8 cellular contexts compared by ENCODE assay signal in genomic region chr12:106249411-106250135, GRCh38. TPM values are rescaled to one million over a fixed set of nuclear protein-coding genes. Genes with fewer than 3 reads are reported as not detected.
A peak's percentile ranks its signal among the peaks of the same experiment; 100 is the strongest.
DNase-seq lines count a peak whose midpoint lies in the region; ATAC-seq and TF ChIP-seq lines count a peak whose summit lies in the region.

No MANE protein-coding gene starts in this region.

- peaks cover 30% of the 10 kb centered on the region for H3K27me3 ChIP-seq in HL-60 (ENCODE audit: insufficient read depth, poor library complexity, severe bottlenecking)

- ATAC-seq in GM18508 (IDR thresholded peaks at IDR 0.05; ENCODE audit: insufficient read depth, unreplicated experiment): peak; percentile 87
- peak; percentile 75 for ATAC-seq in GM21447 (IDR thresholded peaks at IDR 0.05; ENCODE audit: unreplicated experiment)

- no peak overlapping the region for H3K4me3 ChIP-seq in HL-60 (replicated peaks; ENCODE audit: insufficient read depth, low read length)

- peak overlapping the region; percentile 49 for H3K27ac Mint-ChIP-seq in glutamatergic neuron (ENCODE audit: unreplicated experiment)

- no peaks in the 10 kb centered on the region for H3K36me3 Mint-ChIP-seq in glutamatergic neuron (ENCODE audit: unreplicated experiment)

- H3K4me1 Mint-ChIP-seq in glutamatergic neuron (ENCODE audit: low read depth, unreplicated experiment): peaks cover 27% of the 10 kb centered on the region

- TF ChIP-seq CTCF in HL-60 (IDR thresholded peaks at IDR 0.05; ENCODE audit: insufficient read depth, low read length): no peak
- TF ChIP-seq CTCF in glutamatergic neuron (IDR thresholded peaks at IDR 0.05; ENCODE audit: partially characterized antibody, unreplicated experiment): no peak

- peak overlapping the region; percentile 25 for H3K27ac ChIP-seq in HL-60 (replicated peaks)

- peaks cover 6% of the 10 kb centered on the region for H3K27me3 Mint-ChIP-seq in glutamatergic neuron (ENCODE audit: unreplicated experiment)

- H3K9me3 Mint-ChIP-seq in glutamatergic neuron (ENCODE audit: unreplicated experiment): peaks cover 17% of the 10 kb centered on the region

- DNase-seq in HL-60 (ENCODE audit: low read depth in 1 of 2, low spot score in 1 of 2) (no peak), glutamatergic neuron (no peak), NOMO-1 treated with dmso at 0.1 percent for 144 hours (lab: John Stamatoyannopoulos, UW; ENCODE audit: unreplicated experiment) (no peak), NCI-H146 (lab: John Stamatoyannopoulos, UW) (no peak), mesenteric fat pad (ENCODE audit: low spot score) (no peak), CD1c-positive myeloid dendritic cell (ENCODE audit: extremely low spot score) (no peak)

- H3K4me3 Mint-ChIP-seq in glutamatergic neuron (ENCODE audit: unreplicated experiment): peak overlapping the region; percentile 87

RNA-seq across cellular contexts. Expression of gene CKAP4, which starts 1.8 kb away (rescaled TPM):
- total RNA-seq in glutamatergic neuron (ENCODE audit: unreplicated experiment): 87.0 TPM
- 46.0 TPM for total RNA-seq in mesenteric fat pad

RNA-seq across cellular contexts. Expression of gene TCP11L2, which starts 53.0 kb away (rescaled TPM):
- total RNA-seq in glutamatergic neuron (ENCODE audit: unreplicated experiment) (17.1 TPM), mesenteric fat pad (19.4 TPM)
